ENCODE assay signal across 15 cellular contexts in genomic region chr3:81742581-81742980, GRCh38. TPM values are rescaled to one million over a fixed set of nuclear protein-coding genes. Genes with fewer than 3 reads are reported as not detected.
DNase-seq lines count a peak whose midpoint lies in the region; ATAC-seq, FAIRE-seq and TF ChIP-seq lines count a peak whose summit lies in the region.
"Had no signal": no experiment of that assay in that cellular context is flagged by ENCODE, and none has a peak within 500 bp of the region (broad histone marks: within the 10 kb centered on the region; RNA-seq: fewer than 3 reads in every experiment).

No MANE protein-coding gene starts in this region.

- H3K4me1 ChIP-seq in keratinocyte (ENCODE audit: control insufficient read depth, extremely low read depth, insufficient read depth, low read length) (peaks cover 35% of the 10 kb centered on the region), suprapubic skin (peaks cover 34% of the 10 kb centered on the region), kidney (ENCODE audit: control insufficient read depth in 1 of 2, insufficient read depth in 1 of 2, low read depth in 1 of 2, low read length in 2 of 2) (peaks cover 6 to 7% of the 10 kb centered on the region in 2 donors)

- peak overlapping the region in 2 of 3 experiments; percentile 29 to 42 for H3K4me3 ChIP-seq in keratinocyte (ENCODE audit: control insufficient read depth in 2 of 3, extremely low read depth in 1 of 3, insufficient read depth in 2 of 3, low read depth in 1 of 3, low read length in 3 of 3)
- no peak overlapping the region for H3K4me3 ChIP-seq in suprapubic skin
- H3K4me3 ChIP-seq in kidney (ENCODE audit: low read length in 2 of 2) = no peak overlapping the region
- H3K4me3 ChIP-seq: MG63 had no signal

- H3K27ac ChIP-seq in keratinocyte (ENCODE audit: control insufficient read depth, insufficient read depth, low read length) (peak overlapping the region; percentile 93), suprapubic skin (peak overlapping the region; percentile 86), kidney (ENCODE audit: low read depth in 2 of 2, low read length in 2 of 2) (peak overlapping the region in 1 of 2 donors; percentile 49)

- dilution Hi-C loops in keratinocyte (cut with MboI; ENCODE audit: extremely low pct_ligation_motif_present, low sequenced_read_pairs) = no loop called here

- peak overlapping the region; percentile 79 for H3K4me3 Mint-ChIP-seq in HFFc6
- H3K4me3 Mint-ChIP-seq: stimulated activated memory B cell treated with anti-CD40 and anti-IgM and Interleukin-4, amounts not matched to agents 10 μg/mL and 1 μg/mL and 100 μg/mL, for 72 hours; T-helper 1 cell treated with Interleukin-12 subunit alpha and Interleukin-12 subunit beta and Interleukin-4 antibody, amounts not matched to agents 30 μg/mL and 1 μg/mL, for 36 hours had no signal

- no peak for TF ChIP-seq EP300 in suprapubic skin (IDR thresholded peaks at IDR 0.05)

- H4K20me1 ChIP-seq in keratinocyte (ENCODE audit: control insufficient read depth, extremely low read depth, insufficient read depth, low read length) = no peaks in the 10 kb centered on the region

- peaks cover 70% of the 10 kb centered on the region for H3K4me1 Mint-ChIP-seq in HFFc6 (ENCODE audit: low read depth)

- no peaks in the 10 kb centered on the region for H3K36me3 ChIP-seq in keratinocyte (ENCODE audit: control insufficient read depth in 2 of 2, extremely low read depth in 1 of 2, insufficient read depth in 2 of 2, low read length in 2 of 2)
- peaks cover 3% of the 10 kb centered on the region for H3K36me3 ChIP-seq in suprapubic skin
- no peaks in the 10 kb centered on the region for H3K36me3 ChIP-seq in kidney (ENCODE audit: control insufficient read depth in 1 of 2, insufficient read depth in 2 of 2, low read length in 2 of 2)

- H2AFZ ChIP-seq in keratinocyte (ENCODE audit: control insufficient read depth, low read length) = peak overlapping the region; percentile 40

- no peaks in the 10 kb centered on the region for H3K9me3 Mint-ChIP-seq in HFFc6
- H3K9me3 Mint-ChIP-seq: stimulated activated memory B cell treated with anti-CD40 and anti-IgM and Interleukin-4, amounts not matched to agents 10 μg/mL and 1 μg/mL and 100 μg/mL, for 72 hours; T-helper 1 cell treated with Interleukin-12 subunit alpha and Interleukin-12 subunit beta and Interleukin-4 antibody, amounts not matched to agents 30 μg/mL and 1 μg/mL, for 36 hours had no signal

- H3K9me3 ChIP-seq in keratinocyte (ENCODE audit: control insufficient read depth, low read depth, low read length) = no peaks in the 10 kb centered on the region
- H3K9me3 ChIP-seq in suprapubic skin = no peaks in the 10 kb centered on the region
- no peaks in the 10 kb centered on the region for H3K9me3 ChIP-seq in kidney (ENCODE audit: control insufficient read depth in 1 of 2, low read length in 2 of 2)
- H3K9me3 ChIP-seq: MG63 had no signal

- H3K4me2 ChIP-seq in keratinocyte (ENCODE audit: control insufficient read depth, extremely low read depth, insufficient read depth, low read depth, low read length) = peak overlapping the region; percentile 78

- FAIRE-seq in keratinocyte (lab: Jason Lieb, UNC) = peak; percentile 44
- FAIRE-seq in kidney (lab: Jason Lieb, UNC) = no peak
- FAIRE-seq: frontal cortex had no signal

- WGBS in suprapubic skin = 44% methylated on average over 6 of the region's 6 CpGs

- TF ChIP-seq POLR2A in suprapubic skin (IDR thresholded peaks at IDR 0.05) = no peak

- intact Hi-C loops in kidney (cut with DNase I) = no loop called here

- H3K36me3 Mint-ChIP-seq in HFFc6 (ENCODE audit: low read depth) = peaks cover 20% of the 10 kb centered on the region

- no peak for TF ChIP-seq CTCF in HFFc6 (IDR thresholded peaks at IDR 0.05)
- TF ChIP-seq CTCF in keratinocyte (optimal IDR thresholded peaks at IDR 0.05 in 1 of 3, IDR thresholded peaks at IDR 0.05 in 1 of 3, conservative IDR thresholded peaks at IDR 0.05 in 1 of 3; ENCODE audit: extremely low read depth in 1 of 3, insufficient read depth in 2 of 3, low read length in 3 of 3) = no peak
- TF ChIP-seq CTCF in suprapubic skin (IDR thresholded peaks at IDR 0.05) = no peak
- TF ChIP-seq CTCF in kidney (IDR thresholded peaks at IDR 0.05; ENCODE audit: borderline replicate concordance, extremely low read depth, insufficient read depth) = no peak

- H3K9ac ChIP-seq in keratinocyte (ENCODE audit: control insufficient read depth, extremely low read depth, insufficient read depth, low read length) (peak overlapping the region; percentile 56), kidney (ENCODE audit: low read length in 2 of 2) (no peak overlapping the region)

- peak overlapping the region; percentile 100 for H3K27ac Mint-ChIP-seq in HFFc6
- H3K27ac Mint-ChIP-seq: T-helper 1 cell treated with Interleukin-12 subunit alpha and Interleukin-12 subunit beta and Interleukin-4 antibody, amounts not matched to agents 30 μg/mL and 1 μg/mL, for 36 hours had no signal

- no peaks in the 10 kb centered on the region for H3K9me1 ChIP-seq in keratinocyte (ENCODE audit: control insufficient read depth, extremely low read depth, insufficient read depth, low read length)

- H3K79me2 ChIP-seq in keratinocyte (ENCODE audit: control insufficient read depth, insufficient read depth, low read length) = peaks cover 4% of the 10 kb centered on the region

- no peak for ATAC-seq in HG02981 (IDR thresholded peaks at IDR 0.05; ENCODE audit: unreplicated experiment)
- ATAC-seq: left colon; stimulated activated memory B cell treated with anti-CD40 and anti-IgM and Interleukin-4, amounts not matched to agents 10 μg/mL and 1 μg/mL and 100 μg/mL, for 72 hours had no signal

- no peaks in the 10 kb centered on the region for H3K27me3 ChIP-seq in keratinocyte (ENCODE audit: control insufficient read depth, extremely low read depth, insufficient read depth, low read length)
- H3K27me3 ChIP-seq in suprapubic skin = no peaks in the 10 kb centered on the region
- H3K27me3 ChIP-seq: MG63 had no signal

- DNase-seq in HFFc6 (no peak), astrocyte of the hippocampus (ENCODE audit: low read depth, low spot score) (peak; percentile 35), keratinocyte (ENCODE audit: low read depth, low spot score) (no peak), suprapubic skin (ENCODE audit: low spot score in 2 of 2) (no peak), hippocampal formation (lab: John Stamatoyannopoulos, UW) (no peak), cortex of kidney (lab: John Stamatoyannopoulos, UW) (no peak), kidney (no peak)
- DNase-seq: activated CD4-positive, alpha-beta T cell treated with anti-CD3 and anti-CD28 coated beads, Interleukin-2, amount 50 U/mL, for 4 hours; activated effector memory CD4-positive, alpha-beta T cell treated with anti-CD3 and anti-CD28 coated beads, Interleukin-2, amount 50 U/mL, for 16 hours; left colon had no signal

- H3K27me3 Mint-ChIP-seq in HFFc6 (ENCODE audit: insufficient read depth) = peaks cover 2% of the 10 kb centered on the region
- H3K27me3 Mint-ChIP-seq: stimulated activated memory B cell treated with anti-CD40 and anti-IgM and Interleukin-4, amounts not matched to agents 10 μg/mL and 1 μg/mL and 100 μg/mL, for 72 hours had no signal

RNA-seq across cellular contexts. Expression of gene GBE1, which starts 18.9 kb away (rescaled TPM):
- total RNA-seq in HFFc6 (2021; fragmentation: NEBNext Ultra II Directional; extraction: Animal tissue kit (Norgen Biotek cat#: 25700)) = 10 to 100 TPM; 78.3 to 93.4 (median 87.8) TPM
- polyA plus RNA-seq in keratinocyte = 19.4 to 30.2 TPM (median 20.5 TPM) in 3 replicates
- 25.1 TPM for polyA plus RNA-seq in keratinocyte (2011; ENCODE audit: low read depth)
- 16.7 and 33.5 TPM in 2 replicates for polyA plus RNA-seq in keratinocyte (2011; cell fraction: cytosol; rRNA removed)
- 18.6 and 27.7 TPM in 2 replicates for polyA plus RNA-seq in keratinocyte (2011; cell fraction: nucleus; rRNA removed)
- 21.4 and 35.7 TPM in 2 replicates for polyA plus RNA-seq in keratinocyte (2012; ENCODE audit: low replicate concordance)
- 8.4 to 44.1 TPM (median 23.9 TPM) in 3 replicates for polyA minus RNA-seq in keratinocyte
- polyA minus RNA-seq in keratinocyte (2011; cell fraction: cytosol; rRNA and poly(A)+ RNA removed) = 15.7 TPM
- 30.5 and 44.7 TPM in 2 replicates for polyA minus RNA-seq in keratinocyte (2011; cell fraction: nucleus; rRNA and poly(A)+ RNA removed)
- 10 to 100 TPM; 15.8 to 28.6 (median 20.5) TPM for total RNA-seq in suprapubic skin
- total RNA-seq in kidney = 36.2 TPM
- 29.3 TPM for polyA plus RNA-seq in kidney (ENCODE audit: insufficient read depth, low read depth, low replicate concordance)

Comparison
In these comparisons a context has a peak if more than half of its experiments do, and no peak if none do; other contexts are left out.
1. H3K4me3 ChIP-seq: peak in keratinocyte (2 of 3); none in suprapubic skin (single experiment) and kidney (0 of 2).